Comparison of ENCODE assay signal across 1 cellular context in genomic region chr6:143842902-143843688, GRCh38.
TF ChIP-seq lines count a peak whose summit lies in the region.

A gene with protein sequence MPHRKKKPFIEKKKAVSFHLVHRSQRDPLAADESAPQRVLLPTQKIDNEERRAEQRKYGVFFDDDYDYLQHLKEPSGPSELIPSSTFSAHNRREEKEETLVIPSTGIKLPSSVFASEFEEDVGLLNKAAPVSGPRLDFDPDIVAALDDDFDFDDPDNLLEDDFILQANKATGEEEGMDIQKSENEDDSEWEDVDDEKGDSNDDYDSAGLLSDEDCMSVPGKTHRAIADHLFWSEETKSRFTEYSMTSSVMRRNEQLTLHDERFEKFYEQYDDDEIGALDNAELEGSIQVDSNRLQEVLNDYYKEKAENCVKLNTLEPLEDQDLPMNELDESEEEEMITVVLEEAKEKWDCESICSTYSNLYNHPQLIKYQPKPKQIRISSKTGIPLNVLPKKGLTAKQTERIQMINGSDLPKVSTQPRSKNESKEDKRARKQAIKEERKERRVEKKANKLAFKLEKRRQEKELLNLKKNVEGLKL (plus strand): TSS chr6:143843338. CDS start chr6:143843478, 140 bp downstream.

TF ChIP-seq in A549, 52 proteins besides CTCF, POLR2A, EP300 and RAD21 (continued from another document):
- TF ChIP-seq HOXB13 (CRISPR knock-in tag; IDR thresholded peaks at IDR 0.05; ENCODE audit: low read depth) (peak; percentile 45; the same call in 1 of the 2 replicates), RCOR1 (IDR thresholded peaks at IDR 0.05; ENCODE audit: low read depth, low read length) (no peak), BHLHE40 (IDR thresholded peaks at IDR 0.05; ENCODE audit: low read depth, low read length) (peak; percentile 83), HDAC2 (IDR thresholded peaks at IDR 0.05) (no peak; the same call in 1 of the 2 replicates), CHD2 (IDR thresholded peaks at IDR 0.05; ENCODE audit: low read length, partially characterized antibody) (peak; percentile 93), NR3C1 (IDR thresholded peaks at IDR 0.05) (no peak), ZNF302 (CRISPR knock-in tag; IDR thresholded peaks at IDR 0.05) (no peak), MYC (IDR thresholded peaks at IDR 0.05; ENCODE audit: borderline replicate concordance, low read length) (peak; percentile 84), POLR2AphosphoS2 (conservative IDR thresholded peaks at IDR 0.05; ENCODE audit: low read length) (no peak), GATA3 (IDR thresholded peaks at IDR 0.05; ENCODE audit: borderline replicate concordance) (no peak), PHF8 (IDR thresholded peaks at IDR 0.05; ENCODE audit: borderline replicate concordance, low read depth) (peak; percentile 93), SMC3 (IDR thresholded peaks at IDR 0.05) (no peak)
- TF ChIP-seq, protein P1, sequence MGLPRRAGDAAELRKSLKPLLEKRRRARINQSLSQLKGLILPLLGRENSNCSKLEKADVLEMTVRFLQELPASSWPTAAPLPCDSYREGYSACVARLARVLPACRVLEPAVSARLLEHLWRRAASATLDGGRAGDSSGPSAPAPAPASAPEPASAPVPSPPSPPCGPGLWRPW (IDR thresholded peaks at IDR 0.05) = no peak
- TF ChIP-seq, protein P2, sequence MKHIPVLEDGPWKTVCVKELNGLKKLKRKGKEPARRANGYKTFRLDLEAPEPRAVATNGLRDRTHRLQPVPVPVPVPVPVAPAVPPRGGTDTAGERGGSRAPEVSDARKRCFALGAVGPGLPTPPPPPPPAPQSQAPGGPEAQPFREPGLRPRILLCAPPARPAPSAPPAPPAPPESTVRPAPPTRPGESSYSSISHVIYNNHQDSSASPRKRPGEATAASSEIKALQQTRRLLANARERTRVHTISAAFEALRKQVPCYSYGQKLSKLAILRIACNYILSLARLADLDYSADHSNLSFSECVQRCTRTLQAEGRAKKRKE (CRISPR knock-in tag; IDR thresholded peaks at IDR 0.05; ENCODE audit: low read depth) = 0 out of 2 replicates have a peak, but pooled peaks have one; percentile 43
- TF ChIP-seq, protein P3, sequence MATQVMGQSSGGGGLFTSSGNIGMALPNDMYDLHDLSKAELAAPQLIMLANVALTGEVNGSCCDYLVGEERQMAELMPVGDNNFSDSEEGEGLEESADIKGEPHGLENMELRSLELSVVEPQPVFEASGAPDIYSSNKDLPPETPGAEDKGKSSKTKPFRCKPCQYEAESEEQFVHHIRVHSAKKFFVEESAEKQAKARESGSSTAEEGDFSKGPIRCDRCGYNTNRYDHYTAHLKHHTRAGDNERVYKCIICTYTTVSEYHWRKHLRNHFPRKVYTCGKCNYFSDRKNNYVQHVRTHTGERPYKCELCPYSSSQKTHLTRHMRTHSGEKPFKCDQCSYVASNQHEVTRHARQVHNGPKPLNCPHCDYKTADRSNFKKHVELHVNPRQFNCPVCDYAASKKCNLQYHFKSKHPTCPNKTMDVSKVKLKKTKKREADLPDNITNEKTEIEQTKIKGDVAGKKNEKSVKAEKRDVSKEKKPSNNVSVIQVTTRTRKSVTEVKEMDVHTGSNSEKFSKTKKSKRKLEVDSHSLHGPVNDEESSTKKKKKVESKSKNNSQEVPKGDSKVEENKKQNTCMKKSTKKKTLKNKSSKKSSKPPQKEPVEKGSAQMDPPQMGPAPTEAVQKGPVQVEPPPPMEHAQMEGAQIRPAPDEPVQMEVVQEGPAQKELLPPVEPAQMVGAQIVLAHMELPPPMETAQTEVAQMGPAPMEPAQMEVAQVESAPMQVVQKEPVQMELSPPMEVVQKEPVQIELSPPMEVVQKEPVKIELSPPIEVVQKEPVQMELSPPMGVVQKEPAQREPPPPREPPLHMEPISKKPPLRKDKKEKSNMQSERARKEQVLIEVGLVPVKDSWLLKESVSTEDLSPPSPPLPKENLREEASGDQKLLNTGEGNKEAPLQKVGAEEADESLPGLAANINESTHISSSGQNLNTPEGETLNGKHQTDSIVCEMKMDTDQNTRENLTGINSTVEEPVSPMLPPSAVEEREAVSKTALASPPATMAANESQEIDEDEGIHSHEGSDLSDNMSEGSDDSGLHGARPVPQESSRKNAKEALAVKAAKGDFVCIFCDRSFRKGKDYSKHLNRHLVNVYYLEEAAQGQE (IDR thresholded peaks at IDR 0.05) = peak; percentile 95
- TF ChIP-seq, protein P4, sequence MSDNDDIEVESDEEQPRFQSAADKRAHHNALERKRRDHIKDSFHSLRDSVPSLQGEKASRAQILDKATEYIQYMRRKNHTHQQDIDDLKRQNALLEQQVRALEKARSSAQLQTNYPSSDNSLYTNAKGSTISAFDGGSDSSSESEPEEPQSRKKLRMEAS (IDR thresholded peaks at IDR 0.05) = peak; percentile 99
